Comparison of ENCODE assay signal across 10 cellular contexts in the genomic region with DNA sequence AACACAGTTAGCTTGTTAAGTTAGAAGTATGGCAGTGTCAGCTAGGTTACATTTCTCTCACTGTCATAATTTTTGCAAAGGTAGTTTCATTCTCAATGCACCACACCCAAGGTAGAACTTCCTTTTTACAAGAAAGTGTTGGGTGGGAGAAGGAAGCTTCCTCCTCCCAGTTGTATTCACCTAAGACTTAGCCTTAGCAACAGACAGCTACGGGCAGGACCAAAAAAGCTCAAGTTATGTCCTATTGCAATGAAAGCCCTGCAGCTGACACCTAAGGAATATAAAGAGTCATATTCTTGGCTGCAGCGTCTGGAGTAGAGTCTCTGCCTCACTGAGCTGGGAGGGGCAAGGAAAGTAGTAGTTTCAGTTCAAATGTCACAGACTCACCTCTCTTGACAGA. TPM values are rescaled to one million over a fixed set of nuclear protein-coding genes. Genes with fewer than 3 reads are reported as not detected.
DNase-seq lines count a peak whose midpoint lies in the region; ATAC-seq and TF ChIP-seq lines count a peak whose summit lies in the region.
"Had no signal": no experiment of that assay in that cellular context is flagged by ENCODE, and none has a peak within 500 bp of the region (broad histone marks: within the 10 kb centered on the region; RNA-seq: fewer than 3 reads in every experiment).

No MANE protein-coding gene starts in this region.

- H3K9me3 Mint-ChIP-seq in activated T-cell treated with anti-CD3 and anti-CD28 coated beads, Interleukin-2, amount 50 U/mL, for 72 hours = no peaks in the 10 kb centered on the region

- H3K4me1 Mint-ChIP-seq in activated T-cell treated with anti-CD3 and anti-CD28 coated beads, Interleukin-2, amount 50 U/mL, for 72 hours (ENCODE audit: low read depth) = peaks cover 44% of the 10 kb centered on the region

- 70 to 77% methylated on average over 2 of the region's 2 CpGs for WGBS in body of pancreas, 2 donors

- no peak for TF ChIP-seq CTCF in left ventricle myocardium inferior (IDR thresholded peaks at IDR 0.05; ENCODE audit: borderline replicate concordance)
- no peak for TF ChIP-seq CTCF in body of pancreas (IDR thresholded peaks at IDR 0.05)

- H3K4me3 ChIP-seq in left ventricle myocardium inferior (no peak overlapping the region), body of pancreas (no peak overlapping the region)

- H3K9me3 ChIP-seq in left ventricle myocardium inferior (replicated peaks) = no peaks in the 10 kb centered on the region
- no peaks in the 10 kb centered on the region for H3K9me3 ChIP-seq in body of pancreas

- peaks cover under 1 to 7% of the 10 kb centered on the region in 2 donors for H3K36me3 Mint-ChIP-seq in activated T-cell treated with anti-CD3 and anti-CD28 coated beads, Interleukin-2, amount 50 U/mL, for 72 hours (ENCODE audit: insufficient read depth in 2 of 2)

- H3K27me3 Mint-ChIP-seq in activated T-cell treated with anti-CD3 and anti-CD28 coated beads, Interleukin-2, amount 50 U/mL, for 72 hours (ENCODE audit: low read depth) = peaks cover 10% of the 10 kb centered on the region

- TF ChIP-seq POLR2A in body of pancreas (IDR thresholded peaks at IDR 0.05) = no peak

- ATAC-seq in HG02973 (IDR thresholded peaks at IDR 0.05; ENCODE audit: unreplicated experiment) (peak; percentile 51), body of pancreas (no peak)
- peak; percentile 49 to 56 for ATAC-seq in activated T-cell treated with anti-CD3 and anti-CD28 coated beads, Interleukin-2, amount 50 U/mL, for 72 hours (replicated peaks in 1 of 2)

- intact Hi-C loops in left ventricle myocardium inferior (cut with micrococcal nuclease) = no loop called here
- intact Hi-C loops in body of pancreas (cut with DNase I) = no loop called here

- DNase-seq in stimulated activated CD4-positive, alpha-beta T cell treated with anti-CD3 and anti-CD28 coated beads, Interleukin-4, amount 100 ng/mL, for 24 hours = peak; percentile 43
- DNase-seq in stimulated activated CD4-positive, alpha-beta T cell treated with anti-CD3 and anti-CD28 coated beads, Interleukin-12 subunit alpha, Interleukin-12 subunit beta, amount 100 ng/mL, for 4 hours = no peak
- DNase-seq in activated T-cell treated with anti-CD3 and anti-CD28 coated beads, Interleukin-2, amount 50 U/mL, for 72 hours = peak in 1 of 2 donors; percentile 17
- DNase-seq in cerebellar nuclear complex (lab: John Stamatoyannopoulos, UW) (no peak), GF-D8 (lab: John Stamatoyannopoulos, UW) (no peak), left ventricle myocardium inferior (no peak), body of pancreas (no peak)
- DNase-seq: hippocampal formation, NCI-H526 had no signal

- H3K27ac Mint-ChIP-seq in activated T-cell treated with anti-CD3 and anti-CD28 coated beads, Interleukin-2, amount 50 U/mL, for 72 hours = peak overlapping the region; percentile 76

- no peaks in the 10 kb centered on the region for H3K4me1 ChIP-seq in left ventricle myocardium inferior
- H3K4me1 ChIP-seq in body of pancreas = no peaks in the 10 kb centered on the region

- no peak overlapping the region for H3K27ac ChIP-seq in left ventricle myocardium inferior (replicated peaks)
- H3K27ac ChIP-seq in body of pancreas = no peak overlapping the region

- H3K36me3 ChIP-seq in left ventricle myocardium inferior (no peaks in the 10 kb centered on the region), body of pancreas (replicated peaks in 1 of 2; ENCODE audit: insufficient read depth in 1 of 2, low read depth in 2 of 2) (no peaks in the 10 kb centered on the region)

- peak overlapping the region; percentile 71 to 82 for H3K4me3 Mint-ChIP-seq in activated T-cell treated with anti-CD3 and anti-CD28 coated beads, Interleukin-2, amount 50 U/mL, for 72 hours

- H3K27me3 ChIP-seq in left ventricle myocardium inferior (ENCODE audit: low read depth) (no peaks in the 10 kb centered on the region), body of pancreas (peaks cover 0 to 4% of the 10 kb centered on the region in 2 donors)

RNA-seq across cellular contexts. Expression of a gene that starts 25.1 kb away (rescaled TPM):
- total RNA-seq in activated T-cell treated with anti-CD3 and anti-CD28 coated beads, Interleukin-2, amount 50 U/mL, for 72 hours = 1 to 10 TPM; 1.8 to 3.3 TPM
- total RNA-seq in left ventricle myocardium inferior (0.66 TPM), body of pancreas (1 to 10 TPM; 2.6 to 5.9 TPM)
